43 cellular contexts compared by ENCODE assay signal in the genomic region with DNA sequence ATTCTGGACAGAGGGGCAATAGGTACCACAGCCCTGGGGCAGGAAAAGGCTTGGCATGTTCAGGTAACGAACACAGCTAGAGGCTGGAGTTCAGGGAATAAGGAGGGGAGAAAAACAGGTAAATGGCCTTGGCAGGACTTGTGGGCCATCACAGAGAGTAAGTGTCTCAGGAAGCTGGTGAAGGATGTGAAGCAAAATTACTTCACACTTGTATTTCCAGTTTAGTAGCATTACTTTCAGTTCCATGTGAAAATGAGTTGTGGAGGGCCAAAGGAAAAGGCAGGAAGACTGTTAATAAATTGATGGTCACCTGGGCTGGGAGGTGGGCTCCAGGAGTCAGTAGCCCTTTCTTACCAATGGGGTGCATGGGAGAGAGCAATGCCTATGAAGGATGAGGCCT. TPM values are rescaled to one million over a fixed set of nuclear protein-coding genes. Genes with fewer than 3 reads are reported as not detected.
"Had no signal": no experiment of that assay in that cellular context is flagged by ENCODE, and none has a peak within 500 bp of the region (broad histone marks: within the 10 kb centered on the region; RNA-seq: fewer than 3 reads in every experiment).

No MANE protein-coding gene starts in this region.

- DNase-seq: activated effector memory CD4-positive, alpha-beta T cell treated with anti-CD3 and anti-CD28 coated beads, Interleukin-2, amount 50 U/mL, for 16 hours; activated effector memory CD4-positive, alpha-beta T cell treated with Interleukin-2 at 50 U/mL for 16 hours; activated gamma-delta T cell; activated gamma-delta T cell treated with Interleukin-2 at 50 U/mL for 16 hours; activated naive CD4-positive, alpha-beta T cell; activated naive CD4-positive, alpha-beta T cell treated with anti-CD3 and anti-CD28 coated beads for 36 hours; activated naive CD4-positive, alpha-beta T cell treated with anti-CD3 and anti-CD28 coated beads, Interleukin-2, amount 10 ng/mL, durations not matched to agents 7 days and 5 days; activated naive CD4-positive, alpha-beta T cell treated with anti-CD3 and anti-CD28 coated beads, Interleukin-2, amount 50 U/mL, for 16 hours; activated naive CD4-positive, alpha-beta T cell treated with Interleukin-2 at 50 U/mL for 16 hours; activated naive CD8-positive, alpha-beta T cell treated with anti-CD3 and anti-CD28 coated beads for 36 hours; activated naive CD8-positive, alpha-beta T cell treated with anti-CD3 and anti-CD28 coated beads, Interleukin-2, amount 10 ng/mL, durations not matched to agents 7 days and 5 days; activated naive CD8-positive, alpha-beta T cell treated with anti-CD3 and anti-CD28 coated beads, Interleukin-2, amount 50 U/mL, for 24 hours; activated T-cell treated with anti-CD3 and anti-CD28 coated beads, Interleukin-2, amount 50 U/mL, for 1 hour; activated T-cell treated with anti-CD3 and anti-CD28 coated beads, Interleukin-2, amount 50 U/mL, for 24 hours; activated T-cell treated with anti-CD3 and anti-CD28 coated beads, Interleukin-2, amount 50 U/mL, for 4 hours; activated T-cell treated with anti-CD3 and anti-CD28 coated beads, Interleukin-2, amount 50 U/mL, for 48 hours; activated T-cell treated with anti-CD3 and anti-CD28 coated beads, Interleukin-2, amount 50 U/mL, for 72 hours; adrenal gland; amniotic stem cell; amygdala; anterior cingulate cortex; aorta; body of pancreas; brain microvascular endothelial cell; caudate nucleus; central memory CD4-positive, alpha-beta T cell; cerebellar nuclear complex had no signal

- H3K4me1 Mint-ChIP-seq: activated naive CD4-positive, alpha-beta T cell treated with anti-CD3 and anti-CD28 coated beads, Interleukin-2, amount 10 ng/mL, durations not matched to agents 7 days and 5 days; activated naive CD4-positive, alpha-beta T cell treated with anti-CD3 and anti-CD28 coated beads, Interleukin-2, amount 50 U/mL, for 24 hours; activated naive CD8-positive, alpha-beta T cell treated with anti-CD3 and anti-CD28 coated beads for 36 hours; activated naive CD8-positive, alpha-beta T cell treated with anti-CD3 and anti-CD28 coated beads, Interleukin-2, amount 10 ng/mL, durations not matched to agents 7 days and 5 days; activated naive CD8-positive, alpha-beta T cell treated with anti-CD3 and anti-CD28 coated beads, Interleukin-2, amount 50 U/mL, for 24 hours; activated T-helper 17 cell treated with anti-CD3 and anti-CD28 coated beads, Interleukin-2, amount 50 U/mL, for 72 hours; brain; central memory CD8-positive, alpha-beta T cell had no signal

- H3K4me3 Mint-ChIP-seq: activated naive CD4-positive, alpha-beta T cell treated with anti-CD3 and anti-CD28 coated beads for 36 hours; activated naive CD4-positive, alpha-beta T cell treated with anti-CD3 and anti-CD28 coated beads, Interleukin-2, amount 10 ng/mL, durations not matched to agents 7 days and 5 days; activated naive CD4-positive, alpha-beta T cell treated with anti-CD3 and anti-CD28 coated beads, Interleukin-2, amount 50 U/mL, for 24 hours; activated naive CD8-positive, alpha-beta T cell; activated naive CD8-positive, alpha-beta T cell treated with anti-CD3 and anti-CD28 coated beads for 36 hours; activated naive CD8-positive, alpha-beta T cell treated with anti-CD3 and anti-CD28 coated beads, Interleukin-2, amount 10 ng/mL, durations not matched to agents 7 days and 5 days; activated naive CD8-positive, alpha-beta T cell treated with anti-CD3 and anti-CD28 coated beads, Interleukin-2, amount 50 U/mL, for 24 hours; activated T-cell treated with anti-CD3 and anti-CD28 coated beads, Interleukin-2, amount 50 U/mL, for 24 hours; activated T-cell treated with anti-CD3 and anti-CD28 coated beads, Interleukin-2, amount 50 U/mL, for 4 hours; activated T-cell treated with anti-CD3 and anti-CD28 coated beads, Interleukin-2, amount 50 U/mL, for 72 hours; activated T-helper 1 cell treated with anti-CD3 and anti-CD28 coated beads, Interleukin-12 subunit alpha, Interleukin-12 subunit beta, Interleukin-2, Interleukin-4 antibody, amounts not matched to agents 30 ng/mL and 10 ng/mL and 1 ng/mL, durations not matched to agents 14 hours and 24 hours and 36 hours; activated T-helper 17 cell treated with anti-CD3 and anti-CD28 coated beads, Interleukin-2, amount 50 U/mL, for 72 hours; brain; central memory CD8-positive, alpha-beta T cell had no signal

- ATAC-seq: activated naive CD4-positive, alpha-beta T cell treated with anti-CD3 and anti-CD28 coated beads, Interleukin-2, amount 50 U/mL, for 72 hours; activated naive CD8-positive, alpha-beta T cell treated with anti-CD3 and anti-CD28 coated beads, Interleukin-2, amount 50 U/mL, for 24 hours; activated T-cell treated with anti-CD3 and anti-CD28 coated beads, Interleukin-2, amount 50 U/mL, for 4 hours; activated T-cell treated with anti-CD3 and anti-CD28 coated beads, Interleukin-2, amount 50 U/mL, for 72 hours; activated T-helper 17 cell treated with anti-CD3 and anti-CD28 coated beads, Interleukin-2, amount 50 U/mL, for 72 hours; body of pancreas had no signal

- H3K9me3 Mint-ChIP-seq: activated naive CD4-positive, alpha-beta T cell treated with anti-CD3 and anti-CD28 coated beads for 36 hours; activated naive CD4-positive, alpha-beta T cell treated with anti-CD3 and anti-CD28 coated beads, Interleukin-2, amount 10 ng/mL, durations not matched to agents 7 days and 5 days; activated naive CD8-positive, alpha-beta T cell treated with anti-CD3 and anti-CD28 coated beads for 36 hours; activated naive CD8-positive, alpha-beta T cell treated with anti-CD3 and anti-CD28 coated beads, Interleukin-2, amount 10 ng/mL, durations not matched to agents 7 days and 5 days; activated naive CD8-positive, alpha-beta T cell treated with anti-CD3 and anti-CD28 coated beads, Interleukin-2, amount 50 U/mL, for 24 hours; activated T-cell treated with anti-CD3 and anti-CD28 coated beads, Interleukin-2, amount 50 U/mL, for 24 hours; activated T-cell treated with anti-CD3 and anti-CD28 coated beads, Interleukin-2, amount 50 U/mL, for 4 hours; activated T-cell treated with anti-CD3 and anti-CD28 coated beads, Interleukin-2, amount 50 U/mL, for 72 hours; activated T-helper 1 cell treated with anti-CD3 and anti-CD28 coated beads, Interleukin-12 subunit alpha, Interleukin-12 subunit beta, Interleukin-2, Interleukin-4 antibody, amounts not matched to agents 30 ng/mL and 10 ng/mL and 1 ng/mL, durations not matched to agents 14 hours and 24 hours and 36 hours; activated T-helper 17 cell treated with anti-CD3 and anti-CD28 coated beads, Interleukin-2, amount 50 U/mL, for 72 hours; activated T-helper 2 cell treated with anti-CD3 and anti-CD28 coated beads, Interferon-gamma antibody, Interleukin-2, Interleukin-4, amounts not matched to agents 10 μg/mL and 5 μg/mL and 100 μg/mL, durations not matched to agents 14 hours and 24 hours and 36 hours had no signal

- H3K36me3 Mint-ChIP-seq: activated naive CD4-positive, alpha-beta T cell treated with anti-CD3 and anti-CD28 coated beads, Interleukin-2, amount 10 ng/mL, durations not matched to agents 7 days and 5 days; activated naive CD4-positive, alpha-beta T cell treated with anti-CD3 and anti-CD28 coated beads, Interleukin-2, amount 50 U/mL, for 24 hours; activated naive CD4-positive, alpha-beta T cell treated with anti-CD3 and anti-CD28 coated beads, Interleukin-2, amount 50 U/mL, for 72 hours; activated naive CD8-positive, alpha-beta T cell; activated naive CD8-positive, alpha-beta T cell treated with anti-CD3 and anti-CD28 coated beads for 36 hours; activated naive CD8-positive, alpha-beta T cell treated with anti-CD3 and anti-CD28 coated beads, Interleukin-2, amount 10 ng/mL, durations not matched to agents 7 days and 5 days; brain had no signal

- H3K27me3 Mint-ChIP-seq: activated naive CD8-positive, alpha-beta T cell treated with anti-CD3 and anti-CD28 coated beads, Interleukin-2, amount 10 ng/mL, durations not matched to agents 7 days and 5 days; activated naive CD8-positive, alpha-beta T cell treated with anti-CD3 and anti-CD28 coated beads, Interleukin-2, amount 50 U/mL, for 24 hours had no signal

- H3K4me3 ChIP-seq: adrenal gland, ascending aorta, body of pancreas, breast epithelium, cardiac muscle cell had no signal

- H3K27ac Mint-ChIP-seq: activated naive CD4-positive, alpha-beta T cell treated with anti-CD3 and anti-CD28 coated beads for 36 hours; activated naive CD4-positive, alpha-beta T cell treated with anti-CD3 and anti-CD28 coated beads, Interleukin-2, amount 10 ng/mL, durations not matched to agents 7 days and 5 days; activated naive CD4-positive, alpha-beta T cell treated with anti-CD3 and anti-CD28 coated beads, Interleukin-2, amount 50 U/mL, for 24 hours; activated naive CD4-positive, alpha-beta T cell treated with anti-CD3 and anti-CD28 coated beads, Interleukin-2, amount 50 U/mL, for 72 hours; activated naive CD8-positive, alpha-beta T cell; activated naive CD8-positive, alpha-beta T cell treated with anti-CD3 and anti-CD28 coated beads for 36 hours; activated naive CD8-positive, alpha-beta T cell treated with anti-CD3 and anti-CD28 coated beads, Interleukin-2, amount 10 ng/mL, durations not matched to agents 7 days and 5 days; activated naive CD8-positive, alpha-beta T cell treated with anti-CD3 and anti-CD28 coated beads, Interleukin-2, amount 50 U/mL, for 24 hours; activated T-cell treated with anti-CD3 and anti-CD28 coated beads, Interleukin-2, amount 50 U/mL, for 24 hours; activated T-cell treated with anti-CD3 and anti-CD28 coated beads, Interleukin-2, amount 50 U/mL, for 72 hours; activated T-helper 1 cell treated with anti-CD3 and anti-CD28 coated beads, Interleukin-12 subunit alpha, Interleukin-12 subunit beta, Interleukin-2, Interleukin-4 antibody, amounts not matched to agents 30 ng/mL and 10 ng/mL and 1 ng/mL, durations not matched to agents 14 hours and 24 hours and 36 hours; activated T-helper 17 cell treated with anti-CD3 and anti-CD28 coated beads, Interleukin-2, amount 50 U/mL, for 72 hours; activated T-helper 2 cell treated with anti-CD3 and anti-CD28 coated beads, Interferon-gamma antibody, Interleukin-2, Interleukin-4, amounts not matched to agents 10 μg/mL and 5 μg/mL and 100 μg/mL, durations not matched to agents 14 hours and 24 hours and 36 hours; brain had no signal

- FAIRE-seq: astrocyte, bronchial epithelial cell had no signal

RNA-seq across cellular contexts. Expression of gene TRIM42, which starts 25.6 kb away (rescaled TPM):
- total RNA-seq: activated naive CD4-positive, alpha-beta T cell treated with anti-CD3 and anti-CD28 coated beads for 36 hours; activated naive CD4-positive, alpha-beta T cell treated with anti-CD3 and anti-CD28 coated beads, Interleukin-2, amount 50 U/mL, for 72 hours; activated naive CD8-positive, alpha-beta T cell treated with anti-CD3 and anti-CD28 coated beads for 36 hours; activated naive CD8-positive, alpha-beta T cell treated with anti-CD3 and anti-CD28 coated beads, Interleukin-2, amount 10 ng/mL, durations not matched to agents 7 days and 5 days; activated T-cell treated with anti-CD3 and anti-CD28 coated beads, Interleukin-2, amount 50 U/mL, for 4 hours; activated T-cell treated with anti-CD3 and anti-CD28 coated beads, Interleukin-2, amount 50 U/mL, for 72 hours; activated T-helper 1 cell treated with anti-CD3 and anti-CD28 coated beads, Interleukin-12 subunit alpha, Interleukin-12 subunit beta, Interleukin-2, Interleukin-4 antibody, amounts not matched to agents 30 ng/mL and 10 ng/mL and 1 ng/mL, durations not matched to agents 14 hours and 24 hours and 36 hours; activated T-helper 17 cell treated with anti-CD3 and anti-CD28 coated beads, Interleukin-2, amount 50 U/mL, for 72 hours; activated T-helper 2 cell treated with anti-CD3 and anti-CD28 coated beads, Interferon-gamma antibody, Interleukin-2, Interleukin-4, amounts not matched to agents 10 μg/mL and 5 μg/mL and 100 μg/mL, durations not matched to agents 14 hours and 24 hours and 36 hours; adrenal gland; aorta; ascending aorta; astrocyte; body of pancreas; breast epithelium; bronchial epithelial cell; cardiac muscle cell; cardiac septum; cerebellum; chondrocyte had no signal
